Comparison of ENCODE assay signal across 8 cellular contexts in genomic region chr13:37640499-37640898, GRCh38. TPM values are rescaled to one million over a fixed set of nuclear protein-coding genes. Genes with fewer than 3 reads are reported as not detected.
DNase-seq lines count a peak whose midpoint lies in the region; ATAC-seq and TF ChIP-seq lines count a peak whose summit lies in the region.

No MANE protein-coding gene starts in this region.

- no peak for TF ChIP-seq POLR2A in prostate gland (IDR thresholded peaks at IDR 0.05)

- no peak overlapping the region for H3K4me3 Mint-ChIP-seq in stimulated activated naive B cell treated with anti-CD40 and anti-IgM and Interleukin-4, amounts not matched to agents 10 μg/mL and 1 μg/mL and 100 μg/mL, for 72 hours
- H3K4me3 Mint-ChIP-seq in naive thymus-derived CD8-positive, alpha-beta T cell = no peak overlapping the region

- H3K4me3 ChIP-seq in brain microvascular endothelial cell (ENCODE audit: low read depth, low read length) (no peak overlapping the region), prostate gland (no peak overlapping the region)

- ATAC-seq in stimulated activated naive B cell treated with anti-CD40 and anti-IgM and Interleukin-4, amounts not matched to agents 10 μg/mL and 1 μg/mL and 100 μg/mL, for 72 hours (replicated peaks) = no peak
- no peak for ATAC-seq in naive thymus-derived CD8-positive, alpha-beta T cell
- no peak for ATAC-seq in GM18861 (IDR thresholded peaks at IDR 0.05; ENCODE audit: unreplicated experiment)

- H3K36me3 Mint-ChIP-seq in stimulated activated naive B cell treated with anti-CD40 and anti-IgM and Interleukin-4, amounts not matched to agents 10 μg/mL and 1 μg/mL and 100 μg/mL, for 72 hours = no peaks in the 10 kb centered on the region
- H3K36me3 Mint-ChIP-seq in naive thymus-derived CD8-positive, alpha-beta T cell = no peaks in the 10 kb centered on the region

- no peaks in the 10 kb centered on the region for H3K4me1 ChIP-seq in prostate gland (replicated peaks)

- peak; percentile 1 for DNase-seq in DMS 273 treated with DMSO at 0.1 percent for 48 hours (lab: John Stamatoyannopoulos, UW)
- DNase-seq in NCI-H1092 (lab: John Stamatoyannopoulos, UW) = peak; percentile 0
- peak; percentile 64 for DNase-seq in brain microvascular endothelial cell
- peak; percentile 63 for DNase-seq in myocyte (ENCODE audit: low read depth)
- no peak for DNase-seq in stimulated activated naive B cell treated with anti-CD40 and anti-IgM and Interleukin-4, amounts not matched to agents 10 μg/mL and 1 μg/mL and 100 μg/mL, for 72 hours
- DNase-seq in naive thymus-derived CD8-positive, alpha-beta T cell = no peak
- no peak for DNase-seq in prostate gland (ENCODE audit: low spot score)

- in situ Hi-C loops in brain microvascular endothelial cell (cut with HindIII; ENCODE audit: low pct_ligation_motif_present, low sequenced_read_pairs) = no loop called here

- no peaks in the 10 kb centered on the region for H3K27me3 Mint-ChIP-seq in stimulated activated naive B cell treated with anti-CD40 and anti-IgM and Interleukin-4, amounts not matched to agents 10 μg/mL and 1 μg/mL and 100 μg/mL, for 72 hours
- H3K27me3 Mint-ChIP-seq in naive thymus-derived CD8-positive, alpha-beta T cell = no peaks in the 10 kb centered on the region

- H3K9me3 ChIP-seq in prostate gland = no peaks in the 10 kb centered on the region

- no peak overlapping the region for H3K27ac Mint-ChIP-seq in stimulated activated naive B cell treated with anti-CD40 and anti-IgM and Interleukin-4, amounts not matched to agents 10 μg/mL and 1 μg/mL and 100 μg/mL, for 72 hours
- no peak overlapping the region for H3K27ac Mint-ChIP-seq in naive thymus-derived CD8-positive, alpha-beta T cell

- H3K4me1 Mint-ChIP-seq in stimulated activated naive B cell treated with anti-CD40 and anti-IgM and Interleukin-4, amounts not matched to agents 10 μg/mL and 1 μg/mL and 100 μg/mL, for 72 hours = no peaks in the 10 kb centered on the region
- H3K4me1 Mint-ChIP-seq in naive thymus-derived CD8-positive, alpha-beta T cell = no peaks in the 10 kb centered on the region

- H3K9me3 Mint-ChIP-seq in stimulated activated naive B cell treated with anti-CD40 and anti-IgM and Interleukin-4, amounts not matched to agents 10 μg/mL and 1 μg/mL and 100 μg/mL, for 72 hours = no peaks in the 10 kb centered on the region
- peaks cover 0 to 10% (median 3%) of the 10 kb centered on the region in 9 donors for H3K9me3 Mint-ChIP-seq in naive thymus-derived CD8-positive, alpha-beta T cell

- H3K27ac ChIP-seq in brain microvascular endothelial cell = peak overlapping the region; percentile 54
- H3K27ac ChIP-seq in prostate gland = no peak overlapping the region

- H3K36me3 ChIP-seq in brain microvascular endothelial cell (replicated peaks) (peaks cover 14% of the 10 kb centered on the region), prostate gland (no peaks in the 10 kb centered on the region)

- 23% methylated on average over 2 of the region's 2 CpGs for WGBS in prostate gland

- intact Hi-C loops in prostate gland (cut with DNase I) = no loop called here

- POLR2A ChIA-PET in naive thymus-derived CD8-positive, alpha-beta T cell (lab: Charles Lee) = no interaction called here

- TF ChIP-seq CTCF in brain microvascular endothelial cell (IDR thresholded peaks at IDR 0.05; ENCODE audit: low read depth, low read length, missing control alignments) = peak; percentile 75
- peak in 2 of 4 experiments; percentile 47 to 52 for TF ChIP-seq CTCF in prostate gland (IDR thresholded peaks at IDR 0.05)

- H3K27me3 ChIP-seq in brain microvascular endothelial cell (replicated peaks) (no peaks in the 10 kb centered on the region), prostate gland (replicated peaks; ENCODE audit: insufficient read depth) (no peaks in the 10 kb centered on the region)

RNA-seq across cellular contexts. Expression of gene POSTN, which starts 41.9 kb away (rescaled TPM):
- total RNA-seq in myocyte (133 and 144 TPM in 2 replicates), prostate gland (10 to 100 TPM in 1 of 2 donors, 1 to 10 TPM in 1; 8.5 to 28.3 TPM)
- 116 TPM for polyA plus RNA-seq in myocyte (2012)
- not detected for total RNA-seq in naive thymus-derived CD8-positive, alpha-beta T cell
- polyA plus RNA-seq in naive thymus-derived CD8-positive, alpha-beta T cell = not detected

Comparison
In these comparisons a context has a peak if more than half of its experiments do, and no peak if none do; other contexts are left out.
1. DNase-seq: peak in DMS 273 treated with DMSO at 0.1 percent for 48 hours (single experiment), NCI-H1092 (single experiment), brain microvascular endothelial cell (single experiment) and myocyte (single experiment); none in stimulated activated naive B cell treated with anti-CD40 and anti-IgM and Interleukin-4, amounts not matched to agents 10 μg/mL and 1 μg/mL and 100 μg/mL, for 72 hours (single experiment), naive thymus-derived CD8-positive, alpha-beta T cell (0 of 10) and prostate gland (single experiment).
2. RNA of gene POSTN, which starts 41.9 kb away (total RNA-seq): 133 to 144 TPM in myocyte and 8.5 to 28.3 TPM in prostate gland; not detected in naive thymus-derived CD8-positive, alpha-beta T cell; every median in the first group is over 4 times any median in the second.